In the genomic region with DNA sequence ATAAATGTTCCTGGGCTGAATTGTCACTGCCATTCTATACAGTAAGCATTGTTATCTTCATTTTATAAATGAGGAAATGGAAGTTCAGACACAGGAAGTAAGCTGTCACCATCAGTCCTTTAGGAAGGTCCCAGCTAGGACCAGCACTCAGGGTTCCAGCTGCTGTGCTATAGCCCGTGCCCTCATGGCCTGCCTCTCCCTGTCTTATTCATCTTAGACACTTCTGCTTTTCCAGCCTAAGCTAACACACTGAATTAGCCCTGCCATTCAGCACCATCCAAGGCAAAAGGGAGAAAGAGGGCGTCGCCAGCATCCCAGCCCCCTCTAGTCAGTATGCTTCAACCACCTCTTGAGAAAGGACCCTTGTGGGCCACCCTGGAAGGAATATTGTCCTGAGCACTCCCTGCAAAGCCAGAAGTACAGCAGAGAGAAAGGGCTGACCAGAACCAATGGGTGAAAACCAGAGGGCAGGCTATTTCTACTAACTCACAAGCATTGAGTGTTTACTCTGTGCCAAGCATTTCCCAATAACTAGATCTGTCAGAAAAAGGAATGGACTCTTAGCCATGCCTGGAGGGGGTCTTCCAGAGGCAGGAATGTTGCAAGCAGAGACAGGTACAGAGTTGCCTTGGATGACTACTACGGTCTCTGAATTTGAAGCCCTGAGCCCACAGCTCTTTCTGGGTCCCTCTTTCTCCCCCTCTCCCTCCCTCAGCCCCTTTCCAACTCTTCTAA, we compare ENCODE assay signal across 16 cellular contexts.
DNase-seq lines count a peak whose midpoint lies in the region; ATAC-seq and TF ChIP-seq lines count a peak whose summit lies in the region.
"Had no signal": no experiment of that assay in that cellular context is flagged by ENCODE, and none has a peak within 500 bp of the region (broad histone marks: within the 10 kb centered on the region; RNA-seq: fewer than 3 reads in every experiment).

No MANE protein-coding gene starts in this region.

- no peaks in the 10 kb centered on the region for H3F3A ChIP-seq in PC-3 (ENCODE audit: low read length, unreplicated experiment)

- CTCF ChIA-PET in PC-3 (lab: Charles Lee): no interaction called here

- H3K9ac ChIP-seq in PC-3 (ENCODE audit: low read length): no peak overlapping the region

- POLR2A ChIA-PET in PC-3 (lab: Charles Lee; ENCODE audit: unreplicated experiment): no interaction called here

- no peak for DNase-seq in Right ventricle myocardium superior
- DNase-seq in cardiac septum (ENCODE audit: low spot score): no peak
- DNase-seq in ascending aorta (ENCODE audit: low spot score in 2 of 2): no peak
- peak; percentile 24 for DNase-seq in left ventricle myocardium superior
- no peak for DNase-seq in upper lobe of right lung
- no peak for DNase-seq in PC-3
- DNase-seq in NCI-H2227 (lab: John Stamatoyannopoulos, UW; ENCODE audit: unreplicated experiment): no peak
- no peak for DNase-seq in activated CD4-positive, alpha-beta T cell treated with anti-CD3 and anti-CD28 coated beads, Interleukin-2, amount 50 U/mL, for 1 hour
- DNase-seq: activated B cell treated with CpG ODN at 0.5 μM for 24 hours; activated CD8-positive, alpha-beta memory T cell treated with anti-CD3 and anti-CD28 coated beads, Interleukin-2, amount 10 ng/mL, durations not matched to agents 7 days and 5 days; activated gamma-delta T cell; CD4-positive, alpha-beta memory T cell; colonic mucosa; midbrain; PC-9; stomach had no signal

- intact Hi-C loops in Right ventricle myocardium superior (cut with DNase I): no loop called here
- intact Hi-C loops in cardiac septum (cut with DNase I): no loop called here
- intact Hi-C loops in ascending aorta (cut with DNase I): no loop called here
- intact Hi-C loops in left ventricle myocardium superior (cut with micrococcal nuclease): no loop called here
- intact Hi-C loops in upper lobe of right lung (cut with DNase I): no loop called here
- intact Hi-C loops in PC-3 (cut with micrococcal nuclease): no loop called here

- H3K4me1 ChIP-seq in ascending aorta (peaks cover 0 to 11% of the 10 kb centered on the region in 2 donors), upper lobe of right lung (no peaks in the 10 kb centered on the region), PC-3 (ENCODE audit: insufficient read depth, low read length) (no peaks in the 10 kb centered on the region)
- H3K4me1 ChIP-seq: colonic mucosa had no signal

- BruUV-seq in PC-3 (replicated peaks; lab: Mats Ljungman, UMichigan): no TSS peak

- H2AFZ ChIP-seq in PC-3 (ENCODE audit: low read length): no peak overlapping the region
- H2AFZ ChIP-seq: PC-9 had no signal

- H3K36me3 ChIP-seq in ascending aorta (no peaks in the 10 kb centered on the region), upper lobe of right lung (no peaks in the 10 kb centered on the region), PC-3 (ENCODE audit: low read depth, low read length) (no peaks in the 10 kb centered on the region)
- H3K36me3 ChIP-seq: colonic mucosa, stomach had no signal

- no peaks in the 10 kb centered on the region for H4K20me1 ChIP-seq in PC-3 (ENCODE audit: low read length)

- H3K9me2 ChIP-seq in PC-3 (replicated peaks; ENCODE audit: low read length): no peaks in the 10 kb centered on the region

- TF ChIP-seq CTCF in ascending aorta (IDR thresholded peaks at IDR 0.05): no peak
- TF ChIP-seq CTCF in upper lobe of right lung (IDR thresholded peaks at IDR 0.05): no peak
- no peak for TF ChIP-seq CTCF in PC-3 (conservative IDR thresholded peaks at IDR 0.05; ENCODE audit: low read depth, low read length)

- H3K27me3 ChIP-seq in ascending aorta: no peaks in the 10 kb centered on the region
- no peaks in the 10 kb centered on the region for H3K27me3 ChIP-seq in upper lobe of right lung
- peaks cover 10% of the 10 kb centered on the region for H3K27me3 ChIP-seq in PC-3 (ENCODE audit: low read length)
- H3K27me3 ChIP-seq: colonic mucosa, stomach had no signal

- H3K79me2 ChIP-seq in PC-3 (ENCODE audit: low read length): no peaks in the 10 kb centered on the region

- no peak overlapping the region for H3K4me3 ChIP-seq in ascending aorta
- H3K4me3 ChIP-seq in upper lobe of right lung: no peak overlapping the region
- no peak overlapping the region for H3K4me3 ChIP-seq in PC-3 (ENCODE audit: low read length)
- H3K4me3 ChIP-seq: colonic mucosa, PC-9, stomach had no signal

- H3K27ac ChIP-seq in ascending aorta: peak overlapping the region; percentile 34 to 58
- H3K27ac ChIP-seq in upper lobe of right lung: no peak overlapping the region
- H3K27ac ChIP-seq in PC-3 (ENCODE audit: low read length): no peak overlapping the region
- H3K27ac ChIP-seq: colonic mucosa, PC-9, stomach had no signal

- peak; percentile 29 for ATAC-seq in Right ventricle myocardium superior (ENCODE audit: poor library complexity)
- peak; percentile 36 for ATAC-seq in left ventricle myocardium superior
- peak; percentile 75 for ATAC-seq in upper lobe of right lung
- no peak for ATAC-seq in PC-3
- ATAC-seq: activated CD8-positive, alpha-beta memory T cell treated with anti-CD3 and anti-CD28 coated beads, Interleukin-2, amount 10 ng/mL, durations not matched to agents 7 days and 5 days had no signal

- no peaks in the 10 kb centered on the region for H3K9me3 ChIP-seq in ascending aorta
- no peaks in the 10 kb centered on the region for H3K9me3 ChIP-seq in upper lobe of right lung
- no peaks in the 10 kb centered on the region for H3K9me3 ChIP-seq in PC-3 (ENCODE audit: low read length)
- H3K9me3 ChIP-seq: colonic mucosa, stomach had no signal

- no peak overlapping the region for H3K4me2 ChIP-seq in PC-3 (ENCODE audit: low read length)
- H3K4me2 ChIP-seq: PC-9 had no signal

Comparison
In these comparisons a context has a peak if more than half of its experiments do, and no peak if none do; other contexts are left out.
1. H3K27ac ChIP-seq: peak in ascending aorta (2 of 2); none in upper lobe of right lung (single experiment) and PC-3 (single experiment).